In genomic region chr6:22929228-22929627, GRCh38 we compare ENCODE assay signal across 13 cellular contexts.
DNase-seq lines count a peak whose midpoint lies in the region; ATAC-seq and TF ChIP-seq lines count a peak whose summit lies in the region.
"Had no signal": no experiment of that assay in that cellular context is flagged by ENCODE, and none has a peak within 500 bp of the region (broad histone marks: within the 10 kb centered on the region; RNA-seq: fewer than 3 reads in every experiment).

No MANE protein-coding gene starts in this region.

- H3K4me1 Mint-ChIP-seq in endothelial cell (ENCODE audit: unreplicated experiment) = peaks cover 47% of the 10 kb centered on the region

- no peaks in the 10 kb centered on the region for H3K36me3 ChIP-seq in osteoblast (ENCODE audit: insufficient read depth, low read length)
- H3K36me3 ChIP-seq: brain microvascular endothelial cell had no signal

- TF ChIP-seq POLR2A in NB4 (IDR thresholded peaks at IDR 0.05; ENCODE audit: extremely low read depth, insufficient read length) = no peak

- no peaks in the 10 kb centered on the region for H3K9me3 Mint-ChIP-seq in endothelial cell (ENCODE audit: unreplicated experiment)
- H3K9me3 Mint-ChIP-seq: activated T-cell treated with anti-CD3 and anti-CD28 coated beads, Interleukin-2, amount 50 U/mL, for 4 hours had no signal

- no peaks in the 10 kb centered on the region for H3K27me3 ChIP-seq in osteoblast (ENCODE audit: insufficient read depth, low read length)
- H3K27me3 ChIP-seq: brain microvascular endothelial cell had no signal

- no peaks in the 10 kb centered on the region for H3K4me1 ChIP-seq in osteoblast (ENCODE audit: insufficient read depth, low read length)

- H3K4me3 Mint-ChIP-seq in endothelial cell (ENCODE audit: unreplicated experiment) = no peak overlapping the region
- H3K4me3 Mint-ChIP-seq: activated T-cell treated with anti-CD3 and anti-CD28 coated beads, Interleukin-2, amount 50 U/mL, for 4 hours had no signal

- peak; percentile 6 for DNase-seq in NB4 (ENCODE audit: low read depth)
- no peak for DNase-seq in endothelial cell (ENCODE audit: low spot score)
- DNase-seq in osteoblast (ENCODE audit: insufficient read length, low spot score, missing footprints) = no peak
- no peak for DNase-seq in cerebellar nuclear complex (lab: John Stamatoyannopoulos, UW)
- no peak for DNase-seq in GM03348 (ENCODE audit: low spot score)
- DNase-seq in GM13976 (ENCODE audit: low spot score) = no peak
- DNase-seq: activated T-cell treated with anti-CD3 and anti-CD28 coated beads, Interleukin-2, amount 50 U/mL, for 4 hours; brain microvascular endothelial cell; DMS79 treated with DMSO at 0.1 percent for 48 hours; foreskin melanocyte; NCI-H1092 had no signal

- peak overlapping the region; percentile 61 for H2AFZ ChIP-seq in osteoblast (ENCODE audit: low read length)

- in situ Hi-C loops in GM13976 (cut with MboI; ENCODE audit: low sequenced_read_pairs, unreplicated experiment) = no loop called here

- H3K27ac ChIP-seq in osteoblast (ENCODE audit: low read depth, low read length) = no peak overlapping the region
- H3K27ac ChIP-seq: brain microvascular endothelial cell had no signal

- no peaks in the 10 kb centered on the region for H4K20me1 ChIP-seq in osteoblast (ENCODE audit: insufficient read depth, low read length)

- no peaks in the 10 kb centered on the region for H3K36me3 Mint-ChIP-seq in endothelial cell (ENCODE audit: low read depth, unreplicated experiment)

- H3K9me3 ChIP-seq in osteoblast (ENCODE audit: low read depth, low read length) = no peaks in the 10 kb centered on the region

- H3K27me3 Mint-ChIP-seq in endothelial cell (ENCODE audit: unreplicated experiment) = no peaks in the 10 kb centered on the region

- no peaks in the 10 kb centered on the region for H3K79me2 ChIP-seq in osteoblast (ENCODE audit: insufficient read depth, low read length)

- peak overlapping the region; percentile 83 for H3K27ac Mint-ChIP-seq in endothelial cell (ENCODE audit: unreplicated experiment)

- ATAC-seq in GM18511 (IDR thresholded peaks at IDR 0.05; ENCODE audit: unreplicated experiment) = peak; percentile 85
- ATAC-seq: activated T-cell treated with anti-CD3 and anti-CD28 coated beads, Interleukin-2, amount 50 U/mL, for 4 hours; HCT116 had no signal

- TF ChIP-seq CTCF in NB4 (IDR thresholded peaks at IDR 0.05; ENCODE audit: low read depth, low read length) (no peak), endothelial cell (IDR thresholded peaks at IDR 0.05; ENCODE audit: unreplicated experiment) (no peak), osteoblast (IDR thresholded peaks at IDR 0.05; ENCODE audit: extremely low read depth, low read depth, low read length) (no peak), GM13976 (IDR thresholded peaks at IDR 0.05; ENCODE audit: borderline replicate concordance, control extremely low read depth, extremely low read depth, insufficient read depth, missing control alignments) (no peak)

- no peak overlapping the region for H3K4me2 ChIP-seq in osteoblast (ENCODE audit: insufficient read depth, low read length)

- H3K4me3 ChIP-seq in NB4 (ENCODE audit: low read depth, low read length) (no peak overlapping the region), osteoblast (ENCODE audit: insufficient read depth, low read length) (no peak overlapping the region)
